ENCODE assay signal across 1 cellular context in the genomic region with DNA sequence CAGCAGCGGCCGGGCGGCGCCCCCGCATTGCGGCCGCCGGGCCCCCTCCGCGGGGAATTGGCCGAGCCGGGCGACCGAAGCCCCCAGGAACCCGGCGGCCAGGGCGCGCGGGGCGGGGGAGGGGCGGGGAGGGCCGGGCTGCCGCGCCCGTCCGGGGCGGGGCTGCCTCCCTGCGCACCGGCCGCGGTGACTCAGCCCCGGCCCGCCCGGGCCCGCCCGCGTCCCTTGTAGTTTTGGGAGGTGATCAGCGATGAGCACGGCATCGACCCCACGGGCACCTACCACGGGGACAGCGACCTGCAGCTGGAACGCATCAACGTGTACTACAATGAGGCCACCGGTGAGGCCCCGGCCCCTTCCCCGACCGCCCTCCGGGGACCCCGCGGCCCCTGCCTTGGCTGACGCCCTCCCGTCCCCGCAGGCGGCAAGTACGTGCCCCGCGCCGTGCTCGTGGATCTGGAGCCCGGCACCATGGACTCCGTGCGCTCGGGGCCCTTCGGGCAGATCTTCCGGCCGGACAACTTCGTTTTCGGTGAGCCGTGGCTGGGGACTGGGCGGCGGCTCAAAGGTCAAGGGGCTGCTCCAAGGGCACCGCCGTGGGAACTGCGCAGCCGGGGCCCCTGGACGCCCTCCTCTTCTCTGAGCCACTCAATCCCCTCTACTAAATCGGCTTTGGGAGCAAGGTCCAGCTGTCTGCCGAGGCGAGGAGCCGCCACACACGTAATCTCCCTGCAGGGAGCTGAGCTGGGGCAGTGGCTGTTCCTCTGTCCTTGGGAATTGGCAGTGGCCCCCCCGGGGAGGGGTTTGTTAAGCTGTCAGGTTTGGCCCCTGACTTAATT.
TF ChIP-seq lines count a peak whose summit lies in the region.

No MANE protein-coding gene starts in this region.

TF ChIP-seq in K562, 482 proteins besides CTCF, POLR2A, EP300 and RAD21 (continued from another document and continues in another):
- no peak for TF ChIP-seq THRAP3 (IDR thresholded peaks at IDR 0.05; ENCODE audit: borderline replicate concordance)
- TF ChIP-seq RBM22 (IDR thresholded peaks at IDR 0.05; ENCODE audit: low read depth, low read length, poor library complexity, severe bottlenecking), result peak; percentile 94
- TF ChIP-seq PTRF (tag; IDR thresholded peaks at IDR 0.05), result no peak
- TF ChIP-seq, protein P1, sequence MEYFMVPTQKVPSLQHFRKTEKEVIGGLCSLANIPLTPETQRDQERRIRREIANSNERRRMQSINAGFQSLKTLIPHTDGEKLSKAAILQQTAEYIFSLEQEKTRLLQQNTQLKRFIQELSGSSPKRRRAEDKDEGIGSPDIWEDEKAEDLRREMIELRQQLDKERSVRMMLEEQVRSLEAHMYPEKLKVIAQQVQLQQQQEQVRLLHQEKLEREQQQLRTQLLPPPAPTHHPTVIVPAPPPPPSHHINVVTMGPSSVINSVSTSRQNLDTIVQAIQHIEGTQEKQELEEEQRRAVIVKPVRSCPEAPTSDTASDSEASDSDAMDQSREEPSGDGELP (CRISPR knock-in tag; IDR thresholded peaks at IDR 0.05; ENCODE audit: borderline replicate concordance), result peak; percentile 31; the same call in 1 of the 2 replicates
- TF ChIP-seq RBM15 (IDR thresholded peaks at IDR 0.05; ENCODE audit: insufficient read depth, low read length), result no peak
- no peak for TF ChIP-seq FOXJ3 (CRISPR knock-in tag; IDR thresholded peaks at IDR 0.05)
- peak; percentile 39; the same call in 1 of the 2 replicates for TF ChIP-seq SAFB (IDR thresholded peaks at IDR 0.05; ENCODE audit: borderline replicate concordance, low read depth, low read length)
- TF ChIP-seq KHSRP (IDR thresholded peaks at IDR 0.05), result no peak
- TF ChIP-seq NR3C1 (CRISPR knock-in tag; IDR thresholded peaks at IDR 0.05), result 0 out of 2 replicates have a peak, but pooled peaks have one; percentile 61
- no peak for TF ChIP-seq SREBF2 (CRISPR knock-in tag; IDR thresholded peaks at IDR 0.05)
- no peak for TF ChIP-seq PHF21A (IDR thresholded peaks at IDR 0.05; ENCODE audit: borderline replicate concordance, low read depth)
- no peak for TF ChIP-seq TRIM24 (IDR thresholded peaks at IDR 0.05)
- TF ChIP-seq, protein P2, sequence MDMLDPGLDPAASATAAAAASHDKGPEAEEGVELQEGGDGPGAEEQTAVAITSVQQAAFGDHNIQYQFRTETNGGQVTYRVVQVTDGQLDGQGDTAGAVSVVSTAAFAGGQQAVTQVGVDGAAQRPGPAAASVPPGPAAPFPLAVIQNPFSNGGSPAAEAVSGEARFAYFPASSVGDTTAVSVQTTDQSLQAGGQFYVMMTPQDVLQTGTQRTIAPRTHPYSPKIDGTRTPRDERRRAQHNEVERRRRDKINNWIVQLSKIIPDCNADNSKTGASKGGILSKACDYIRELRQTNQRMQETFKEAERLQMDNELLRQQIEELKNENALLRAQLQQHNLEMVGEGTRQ (CRISPR knock-in tag; IDR thresholded peaks at IDR 0.05), result no peak
- TF ChIP-seq, protein P3, sequence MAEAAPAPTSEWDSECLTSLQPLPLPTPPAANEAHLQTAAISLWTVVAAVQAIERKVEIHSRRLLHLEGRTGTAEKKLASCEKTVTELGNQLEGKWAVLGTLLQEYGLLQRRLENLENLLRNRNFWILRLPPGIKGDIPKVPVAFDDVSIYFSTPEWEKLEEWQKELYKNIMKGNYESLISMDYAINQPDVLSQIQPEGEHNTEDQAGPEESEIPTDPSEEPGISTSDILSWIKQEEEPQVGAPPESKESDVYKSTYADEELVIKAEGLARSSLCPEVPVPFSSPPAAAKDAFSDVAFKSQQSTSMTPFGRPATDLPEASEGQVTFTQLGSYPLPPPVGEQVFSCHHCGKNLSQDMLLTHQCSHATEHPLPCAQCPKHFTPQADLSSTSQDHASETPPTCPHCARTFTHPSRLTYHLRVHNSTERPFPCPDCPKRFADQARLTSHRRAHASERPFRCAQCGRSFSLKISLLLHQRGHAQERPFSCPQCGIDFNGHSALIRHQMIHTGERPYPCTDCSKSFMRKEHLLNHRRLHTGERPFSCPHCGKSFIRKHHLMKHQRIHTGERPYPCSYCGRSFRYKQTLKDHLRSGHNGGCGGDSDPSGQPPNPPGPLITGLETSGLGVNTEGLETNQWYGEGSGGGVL (CRISPR knock-in tag; IDR thresholded peaks at IDR 0.05), result no peak
- no peak for TF ChIP-seq SMARCE1 (IDR thresholded peaks at IDR 0.05)
- TF ChIP-seq TCF3 (CRISPR knock-in tag; IDR thresholded peaks at IDR 0.05), result no peak
- TF ChIP-seq HNRNPUL1 (IDR thresholded peaks at IDR 0.05; ENCODE audit: low read length), result no peak
- no peak for TF ChIP-seq RUNX1 (IDR thresholded peaks at IDR 0.05; ENCODE audit: low read depth)
- TF ChIP-seq, protein P4, sequence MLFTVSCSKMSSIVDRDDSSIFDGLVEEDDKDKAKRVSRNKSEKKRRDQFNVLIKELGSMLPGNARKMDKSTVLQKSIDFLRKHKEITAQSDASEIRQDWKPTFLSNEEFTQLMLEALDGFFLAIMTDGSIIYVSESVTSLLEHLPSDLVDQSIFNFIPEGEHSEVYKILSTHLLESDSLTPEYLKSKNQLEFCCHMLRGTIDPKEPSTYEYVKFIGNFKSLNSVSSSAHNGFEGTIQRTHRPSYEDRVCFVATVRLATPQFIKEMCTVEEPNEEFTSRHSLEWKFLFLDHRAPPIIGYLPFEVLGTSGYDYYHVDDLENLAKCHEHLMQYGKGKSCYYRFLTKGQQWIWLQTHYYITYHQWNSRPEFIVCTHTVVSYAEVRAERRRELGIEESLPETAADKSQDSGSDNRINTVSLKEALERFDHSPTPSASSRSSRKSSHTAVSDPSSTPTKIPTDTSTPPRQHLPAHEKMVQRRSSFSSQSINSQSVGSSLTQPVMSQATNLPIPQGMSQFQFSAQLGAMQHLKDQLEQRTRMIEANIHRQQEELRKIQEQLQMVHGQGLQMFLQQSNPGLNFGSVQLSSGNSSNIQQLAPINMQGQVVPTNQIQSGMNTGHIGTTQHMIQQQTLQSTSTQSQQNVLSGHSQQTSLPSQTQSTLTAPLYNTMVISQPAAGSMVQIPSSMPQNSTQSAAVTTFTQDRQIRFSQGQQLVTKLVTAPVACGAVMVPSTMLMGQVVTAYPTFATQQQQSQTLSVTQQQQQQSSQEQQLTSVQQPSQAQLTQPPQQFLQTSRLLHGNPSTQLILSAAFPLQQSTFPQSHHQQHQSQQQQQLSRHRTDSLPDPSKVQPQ (CRISPR knock-in tag; IDR thresholded peaks at IDR 0.05; ENCODE audit: borderline replicate concordance), result no peak
- no peak for TF ChIP-seq CBX2 (IDR thresholded peaks at IDR 0.05; ENCODE audit: insufficient read depth, low read length, poor library complexity, severe bottlenecking)
- no peak for TF ChIP-seq PHB2 (IDR thresholded peaks at IDR 0.05; ENCODE audit: low read depth)
- TF ChIP-seq, protein P5, sequence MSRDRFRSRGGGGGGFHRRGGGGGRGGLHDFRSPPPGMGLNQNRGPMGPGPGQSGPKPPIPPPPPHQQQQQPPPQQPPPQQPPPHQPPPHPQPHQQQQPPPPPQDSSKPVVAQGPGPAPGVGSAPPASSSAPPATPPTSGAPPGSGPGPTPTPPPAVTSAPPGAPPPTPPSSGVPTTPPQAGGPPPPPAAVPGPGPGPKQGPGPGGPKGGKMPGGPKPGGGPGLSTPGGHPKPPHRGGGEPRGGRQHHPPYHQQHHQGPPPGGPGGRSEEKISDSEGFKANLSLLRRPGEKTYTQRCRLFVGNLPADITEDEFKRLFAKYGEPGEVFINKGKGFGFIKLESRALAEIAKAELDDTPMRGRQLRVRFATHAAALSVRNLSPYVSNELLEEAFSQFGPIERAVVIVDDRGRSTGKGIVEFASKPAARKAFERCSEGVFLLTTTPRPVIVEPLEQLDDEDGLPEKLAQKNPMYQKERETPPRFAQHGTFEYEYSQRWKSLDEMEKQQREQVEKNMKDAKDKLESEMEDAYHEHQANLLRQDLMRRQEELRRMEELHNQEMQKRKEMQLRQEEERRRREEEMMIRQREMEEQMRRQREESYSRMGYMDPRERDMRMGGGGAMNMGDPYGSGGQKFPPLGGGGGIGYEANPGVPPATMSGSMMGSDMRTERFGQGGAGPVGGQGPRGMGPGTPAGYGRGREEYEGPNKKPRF (IDR thresholded peaks at IDR 0.05; ENCODE audit: low read depth, low read length), result no peak
- TF ChIP-seq FOXA3 (CRISPR knock-in tag; conservative IDR thresholded peaks at IDR 0.05 in 1 of 2, IDR thresholded peaks at IDR 0.05 in 1 of 2), result peak in 1 of 2 experiments; percentile 13; a peak in 1 of 4 replicates
- TF ChIP-seq OTX1 (CRISPR knock-in tag; IDR thresholded peaks at IDR 0.05), result no peak
- TF ChIP-seq ZNF436 (CRISPR knock-in tag; IDR thresholded peaks at IDR 0.05), result no peak
- TF ChIP-seq, protein P6, sequence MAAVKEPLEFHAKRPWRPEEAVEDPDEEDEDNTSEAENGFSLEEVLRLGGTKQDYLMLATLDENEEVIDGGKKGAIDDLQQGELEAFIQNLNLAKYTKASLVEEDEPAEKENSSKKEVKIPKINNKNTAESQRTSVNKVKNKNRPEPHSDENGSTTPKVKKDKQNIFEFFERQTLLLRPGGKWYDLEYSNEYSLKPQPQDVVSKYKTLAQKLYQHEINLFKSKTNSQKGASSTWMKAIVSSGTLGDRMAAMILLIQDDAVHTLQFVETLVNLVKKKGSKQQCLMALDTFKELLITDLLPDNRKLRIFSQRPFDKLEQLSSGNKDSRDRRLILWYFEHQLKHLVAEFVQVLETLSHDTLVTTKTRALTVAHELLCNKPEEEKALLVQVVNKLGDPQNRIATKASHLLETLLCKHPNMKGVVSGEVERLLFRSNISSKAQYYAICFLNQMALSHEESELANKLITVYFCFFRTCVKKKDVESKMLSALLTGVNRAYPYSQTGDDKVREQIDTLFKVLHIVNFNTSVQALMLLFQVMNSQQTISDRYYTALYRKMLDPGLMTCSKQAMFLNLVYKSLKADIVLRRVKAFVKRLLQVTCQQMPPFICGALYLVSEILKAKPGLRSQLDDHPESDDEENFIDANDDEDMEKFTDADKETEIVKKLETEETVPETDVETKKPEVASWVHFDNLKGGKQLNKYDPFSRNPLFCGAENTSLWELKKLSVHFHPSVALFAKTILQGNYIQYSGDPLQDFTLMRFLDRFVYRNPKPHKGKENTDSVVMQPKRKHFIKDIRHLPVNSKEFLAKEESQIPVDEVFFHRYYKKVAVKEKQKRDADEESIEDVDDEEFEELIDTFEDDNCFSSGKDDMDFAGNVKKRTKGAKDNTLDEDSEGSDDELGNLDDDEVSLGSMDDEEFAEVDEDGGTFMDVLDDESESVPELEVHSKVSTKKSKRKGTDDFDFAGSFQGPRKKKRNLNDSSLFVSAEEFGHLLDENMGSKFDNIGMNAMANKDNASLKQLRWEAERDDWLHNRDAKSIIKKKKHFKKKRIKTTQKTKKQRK (IDR thresholded peaks at IDR 0.05; ENCODE audit: borderline replicate concordance, low read depth, low read length), result no peak
- TF ChIP-seq, protein P7, sequence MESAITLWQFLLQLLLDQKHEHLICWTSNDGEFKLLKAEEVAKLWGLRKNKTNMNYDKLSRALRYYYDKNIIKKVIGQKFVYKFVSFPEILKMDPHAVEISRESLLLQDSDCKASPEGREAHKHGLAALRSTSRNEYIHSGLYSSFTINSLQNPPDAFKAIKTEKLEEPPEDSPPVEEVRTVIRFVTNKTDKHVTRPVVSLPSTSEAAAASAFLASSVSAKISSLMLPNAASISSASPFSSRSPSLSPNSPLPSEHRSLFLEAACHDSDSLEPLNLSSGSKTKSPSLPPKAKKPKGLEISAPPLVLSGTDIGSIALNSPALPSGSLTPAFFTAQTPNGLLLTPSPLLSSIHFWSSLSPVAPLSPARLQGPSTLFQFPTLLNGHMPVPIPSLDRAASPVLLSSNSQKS (CRISPR knock-in tag; IDR thresholded peaks at IDR 0.05), result no peak
- TF ChIP-seq CHD2 (IDR thresholded peaks at IDR 0.05; ENCODE audit: low read depth, low read length), result no peak
- TF ChIP-seq, protein P8, sequence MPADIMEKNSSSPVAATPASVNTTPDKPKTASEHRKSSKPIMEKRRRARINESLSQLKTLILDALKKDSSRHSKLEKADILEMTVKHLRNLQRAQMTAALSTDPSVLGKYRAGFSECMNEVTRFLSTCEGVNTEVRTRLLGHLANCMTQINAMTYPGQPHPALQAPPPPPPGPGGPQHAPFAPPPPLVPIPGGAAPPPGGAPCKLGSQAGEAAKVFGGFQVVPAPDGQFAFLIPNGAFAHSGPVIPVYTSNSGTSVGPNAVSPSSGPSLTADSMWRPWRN (IDR thresholded peaks at IDR 0.05; ENCODE audit: low read depth), result no peak
- TF ChIP-seq, protein P9, sequence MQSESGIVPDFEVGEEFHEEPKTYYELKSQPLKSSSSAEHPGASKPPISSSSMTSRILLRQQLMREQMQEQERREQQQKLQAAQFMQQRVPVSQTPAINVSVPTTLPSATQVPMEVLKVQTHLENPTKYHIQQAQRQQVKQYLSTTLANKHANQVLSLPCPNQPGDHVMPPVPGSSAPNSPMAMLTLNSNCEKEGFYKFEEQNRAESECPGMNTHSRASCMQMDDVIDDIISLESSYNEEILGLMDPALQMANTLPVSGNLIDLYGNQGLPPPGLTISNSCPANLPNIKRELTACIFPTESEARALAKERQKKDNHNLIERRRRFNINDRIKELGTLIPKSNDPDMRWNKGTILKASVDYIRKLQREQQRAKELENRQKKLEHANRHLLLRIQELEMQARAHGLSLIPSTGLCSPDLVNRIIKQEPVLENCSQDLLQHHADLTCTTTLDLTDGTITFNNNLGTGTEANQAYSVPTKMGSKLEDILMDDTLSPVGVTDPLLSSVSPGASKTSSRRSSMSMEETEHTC (IDR thresholded peaks at IDR 0.05), result no peak
- no peak for TF ChIP-seq RHOXF2B (CRISPR knock-in tag; conservative IDR thresholded peaks at IDR 0.05)
- TF ChIP-seq ATF1 (CRISPR knock-in tag; IDR thresholded peaks at IDR 0.05), result no peak
- no peak for TF ChIP-seq ATF1 (tag; IDR thresholded peaks at IDR 0.05)
- TF ChIP-seq NONO (IDR thresholded peaks at IDR 0.05; ENCODE audit: low read depth in 2 of 2, low read length in 1 of 2), result no peak; a peak in 1 of 4 replicates
- no peak for TF ChIP-seq HIVEP1 (CRISPR knock-in tag; IDR thresholded peaks at IDR 0.05)
- no peak for TF ChIP-seq CBX5 (IDR thresholded peaks at IDR 0.05; ENCODE audit: borderline replicate concordance, low read depth)
- 0 out of 2 replicates have a peak, but pooled peaks have one; percentile 16 for TF ChIP-seq POLR2AphosphoS5 (IDR thresholded peaks at IDR 0.05; ENCODE audit: control insufficient read depth, insufficient read depth, low read depth, low read length)
- TF ChIP-seq CSDE1 (IDR thresholded peaks at IDR 0.05), result no peak
- no peak for TF ChIP-seq CEBPG (CRISPR knock-in tag; IDR thresholded peaks at IDR 0.05)
- TF ChIP-seq CEBPG (tag; conservative IDR thresholded peaks at IDR 0.05 in 1 of 2, IDR thresholded peaks at IDR 0.05 in 1 of 2), result no peak
- TF ChIP-seq, protein P10, sequence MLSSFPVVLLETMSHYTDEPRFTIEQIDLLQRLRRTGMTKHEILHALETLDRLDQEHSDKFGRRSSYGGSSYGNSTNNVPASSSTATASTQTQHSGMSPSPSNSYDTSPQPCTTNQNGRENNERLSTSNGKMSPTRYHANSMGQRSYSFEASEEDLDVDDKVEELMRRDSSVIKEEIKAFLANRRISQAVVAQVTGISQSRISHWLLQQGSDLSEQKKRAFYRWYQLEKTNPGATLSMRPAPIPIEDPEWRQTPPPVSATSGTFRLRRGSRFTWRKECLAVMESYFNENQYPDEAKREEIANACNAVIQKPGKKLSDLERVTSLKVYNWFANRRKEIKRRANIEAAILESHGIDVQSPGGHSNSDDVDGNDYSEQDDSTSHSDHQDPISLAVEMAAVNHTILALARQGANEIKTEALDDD (IDR thresholded peaks at IDR 0.05), result no peak
- peak; percentile 3 for TF ChIP-seq CCNT2 (IDR thresholded peaks at IDR 0.05; ENCODE audit: borderline replicate concordance, extremely low read depth, insufficient read length, low read depth, low read length)
